ENCODE assay signal across 19 cellular contexts in genomic region chr22:27612075-27612474, GRCh38.
"Had no signal": no experiment of that assay in that cellular context is flagged by ENCODE, and none has a peak within 500 bp of the region (broad histone marks: within the 10 kb centered on the region; RNA-seq: fewer than 3 reads in every experiment).

No MANE protein-coding gene starts in this region.

- ATAC-seq: activated naive CD4-positive, alpha-beta T cell treated with anti-CD3 and anti-CD28 coated beads, Interleukin-2, amount 50 U/mL, for 72 hours; body of pancreas; gastrocnemius medialis; left ventricle myocardium superior had no signal

- H3K27ac Mint-ChIP-seq: activated naive CD4-positive, alpha-beta T cell treated with anti-CD3 and anti-CD28 coated beads, Interleukin-2, amount 50 U/mL, for 72 hours; activated T-helper 2 cell treated with anti-CD3 and anti-CD28 coated beads, Interferon-gamma antibody, Interleukin-2, Interleukin-4, amounts not matched to agents 10 μg/mL and 5 μg/mL and 100 μg/mL, durations not matched to agents 14 hours and 24 hours and 36 hours had no signal

- H3K9me3 ChIP-seq: body of pancreas, gastrocnemius medialis, stomach, thoracic aorta, uterus had no signal

- H3K36me3 ChIP-seq: gastrocnemius medialis, stomach, thoracic aorta, uterus had no signal

- DNase-seq: activated CD4-positive, alpha-beta T cell treated with anti-CD3 and anti-CD28 coated beads, Interleukin-2, amount 50 U/mL, for 1 hour; activated CD4-positive, CD25-positive, alpha-beta regulatory T cell; activated T-cell treated with anti-CD3 and anti-CD28 coated beads for 4 hours; amniotic stem cell; cortex of kidney; effector memory CD4-positive, alpha-beta T cell; gastrocnemius medialis; left ventricle myocardium superior; mesenchymal stem cell; stimulated activated CD4-positive, alpha-beta T cell treated with anti-CD3 and anti-CD28 coated beads, Interleukin-4, amount 100 ng/mL, for 4 hours; stomach; T1000; uterus had no signal

- H3K4me1 ChIP-seq: parathyroid adenoma, uterus had no signal

- H3K4me3 ChIP-seq: body of pancreas, gastrocnemius medialis, stomach, thoracic aorta, uterus had no signal

- H3K4me1 Mint-ChIP-seq: central memory CD8-positive, alpha-beta T cell had no signal

- H3K9ac ChIP-seq: parathyroid adenoma had no signal

- H2AFZ ChIP-seq: parathyroid adenoma had no signal

- H3K79me2 ChIP-seq: parathyroid adenoma had no signal

- H3K27me3 ChIP-seq: gastrocnemius medialis, uterus had no signal

- H3K27ac ChIP-seq: body of pancreas, gastrocnemius medialis, parathyroid adenoma, stomach, thoracic aorta, uterus had no signal

- H3K9me3 Mint-ChIP-seq: activated naive CD4-positive, alpha-beta T cell treated with anti-CD3 and anti-CD28 coated beads, Interleukin-2, amount 50 U/mL, for 72 hours; activated T-helper 2 cell treated with anti-CD3 and anti-CD28 coated beads, Interferon-gamma antibody, Interleukin-2, Interleukin-4, amounts not matched to agents 10 μg/mL and 5 μg/mL and 100 μg/mL, durations not matched to agents 14 hours and 24 hours and 36 hours; central memory CD8-positive, alpha-beta T cell had no signal

- H3K4me3 Mint-ChIP-seq: central memory CD8-positive, alpha-beta T cell had no signal
